8 cellular contexts compared by ENCODE assay signal in the genomic region with DNA sequence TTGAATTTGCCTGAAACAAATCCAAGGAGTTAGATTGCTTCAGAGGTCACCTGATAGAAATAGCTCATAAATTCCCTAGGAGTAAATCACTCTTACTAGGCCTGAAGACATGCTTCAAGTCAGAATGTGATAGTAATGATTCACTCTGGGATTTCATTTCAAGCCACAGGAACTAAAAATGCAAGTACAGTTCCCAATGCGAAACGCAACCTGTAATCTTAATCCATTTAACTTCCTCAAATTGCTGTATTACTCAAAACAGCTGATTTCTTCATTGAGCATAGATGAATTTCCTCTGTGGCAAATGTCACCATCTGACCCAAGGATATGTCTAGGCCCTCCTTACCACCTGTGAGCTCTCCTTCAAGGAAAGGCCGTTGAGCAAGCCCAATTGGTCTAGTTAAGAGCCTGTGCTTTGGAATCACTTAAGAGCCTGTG.
DNase-seq lines count a peak whose midpoint lies in the region; ATAC-seq and TF ChIP-seq lines count a peak whose summit lies in the region.

No MANE protein-coding gene starts in this region.

- H3K36me3 ChIP-seq in WERI-Rb-1 = no peaks in the 10 kb centered on the region

- H3K4me3 ChIP-seq in WERI-Rb-1 (ENCODE audit: low read depth, low read length) = no peak overlapping the region

- DNase-seq in NOMO-1 treated with DMSO at 0.1 percent for 48 hours (lab: John Stamatoyannopoulos, UW; ENCODE audit: unreplicated experiment) = peak; percentile 92
- DNase-seq in kidney tubule cell (ENCODE audit: low spot score) = peak; percentile 94
- DNase-seq in stimulated activated naive CD4-positive, alpha-beta T cell treated with Interleukin-2 at 50 U/mL for 16 hours (lab: John Stamatoyannopoulos, UW) = no peak
- DNase-seq in WERI-Rb-1 = no peak
- no peak for DNase-seq in islet precursor cell
- DNase-seq in stimulated activated CD4-positive, alpha-beta T cell treated with anti-CD3 and anti-CD28 coated beads, Interleukin-15, amount 100 ng/mL, for 24 hours = no peak

- H3K27ac ChIP-seq in WERI-Rb-1 = no peak overlapping the region

- ATAC-seq in GM18519 (IDR thresholded peaks at IDR 0.05; ENCODE audit: low FRiP score, unreplicated experiment) (peak; percentile 82), HG02610 (IDR thresholded peaks at IDR 0.05; ENCODE audit: unreplicated experiment) (peak; percentile 89)

- no peaks in the 10 kb centered on the region for H3K27me3 ChIP-seq in WERI-Rb-1 (ENCODE audit: insufficient read depth, low read depth, severe bottlenecking)

- no peak for TF ChIP-seq CTCF in WERI-Rb-1 (IDR thresholded peaks at IDR 0.05; ENCODE audit: low read depth, low read length)

- no peaks in the 10 kb centered on the region for H3K9me3 ChIP-seq in WERI-Rb-1 (ENCODE audit: severe bottlenecking)

Comparison
In these comparisons a context has a peak if more than half of its experiments do, and no peak if none do; other contexts are left out.
1. DNase-seq: peak in NOMO-1 treated with DMSO at 0.1 percent for 48 hours (single experiment) and kidney tubule cell (single experiment); none in stimulated activated naive CD4-positive, alpha-beta T cell treated with Interleukin-2 at 50 U/mL for 16 hours (single experiment), WERI-Rb-1 (single experiment), islet precursor cell (single experiment) and stimulated activated CD4-positive, alpha-beta T cell treated with anti-CD3 and anti-CD28 coated beads, Interleukin-15, amount 100 ng/mL, for 24 hours (single experiment).